1 cellular context compared by ENCODE assay signal in genomic region chr1:155178441-155179106, GRCh38.
TF ChIP-seq lines count a peak whose summit lies in the region.

No MANE protein-coding gene starts in this region.

TF ChIP-seq in liver, 16 proteins besides CTCF, POLR2A, EP300 and RAD21 (continued from another document):
- TF ChIP-seq ZBTB33 (IDR thresholded peaks at IDR 0.05) (no peak), EGR1 (IDR thresholded peaks at IDR 0.05; ENCODE audit: low read depth in 2 of 2) (no peak), JUND (IDR thresholded peaks at IDR 0.05) (no peak), FOXA2 (IDR thresholded peaks at IDR 0.05) (no peak), MAX (IDR thresholded peaks at IDR 0.05) (no peak), ATF3 (IDR thresholded peaks at IDR 0.05) (no peak), REST (IDR thresholded peaks at IDR 0.05) (no peak), FOXA1 (IDR thresholded peaks at IDR 0.05) (no peak)
